ENCODE assay signal across 17 cellular contexts in the genomic region with DNA sequence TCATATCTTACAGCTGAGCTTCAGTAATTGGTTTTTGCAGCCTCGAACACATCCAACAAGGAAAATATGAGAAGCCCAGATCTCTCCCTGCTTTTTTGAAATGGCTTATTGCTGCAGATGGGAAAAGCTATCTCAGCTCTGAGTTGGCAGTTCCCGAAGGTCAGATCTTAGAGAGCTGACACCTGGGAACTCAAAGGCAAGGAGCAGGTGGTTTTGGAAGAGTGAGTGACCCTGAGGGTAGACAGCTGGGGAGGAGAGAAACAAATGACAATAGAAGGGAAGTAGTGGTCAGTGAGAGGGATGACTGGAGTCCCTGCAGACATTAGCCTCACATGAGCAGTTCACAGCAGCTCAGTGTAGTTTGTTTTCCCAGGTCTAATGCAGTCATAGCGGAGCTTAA.
"Had no signal": no experiment of that assay in that cellular context is flagged by ENCODE, and none has a peak within 500 bp of the region (broad histone marks: within the 10 kb centered on the region; RNA-seq: fewer than 3 reads in every experiment).

No MANE protein-coding gene starts in this region.

- H3K27ac Mint-ChIP-seq: activated B cell treated with CpG ODN at 0.5 μM for 24 hours; activated CD4-positive, alpha-beta T cell treated with anti-CD3 and anti-CD28 coated beads, Interleukin-2, amount 10 ng/mL, durations not matched to agents 24 days and 14 days; activated naive CD8-positive, alpha-beta T cell; memory B cell; natural killer cell treated with Interleukin-12 subunit alpha and Interleukin-12 subunit beta and Interleukin-15 and Interleukin-18, amount 100 ng/mL, for 72 hours; T-helper 17 cell had no signal

- ATAC-seq: left ventricle myocardium superior; natural killer cell treated with Interleukin-12 subunit alpha and Interleukin-12 subunit beta and Interleukin-15 and Interleukin-18, amount 100 ng/mL, for 72 hours; psoas muscle; T-helper 17 cell had no signal

- H3K27ac ChIP-seq: coronary artery, psoas muscle had no signal

- H3K36me3 Mint-ChIP-seq: activated naive CD8-positive, alpha-beta T cell; memory B cell; natural killer cell treated with Interleukin-12 subunit alpha and Interleukin-12 subunit beta and Interleukin-15 and Interleukin-18, amount 100 ng/mL, for 72 hours had no signal

- H3K4me3 ChIP-seq: coronary artery, psoas muscle had no signal

- H3K9me3 ChIP-seq: psoas muscle had no signal

- H3K4me3 Mint-ChIP-seq: activated B cell treated with CpG ODN at 0.5 μM for 24 hours; activated CD4-positive, alpha-beta T cell treated with anti-CD3 and anti-CD28 coated beads, Interleukin-2, amount 10 ng/mL, durations not matched to agents 24 days and 14 days; activated naive CD8-positive, alpha-beta T cell; memory B cell; natural killer cell treated with Interleukin-12 subunit alpha and Interleukin-12 subunit beta and Interleukin-15 and Interleukin-18, amount 100 ng/mL, for 72 hours; T-helper 17 cell had no signal

- H3K4me1 ChIP-seq: psoas muscle had no signal

- H3K9me3 Mint-ChIP-seq: activated B cell treated with CpG ODN at 0.5 μM for 24 hours; activated CD4-positive, alpha-beta T cell treated with anti-CD3 and anti-CD28 coated beads, Interleukin-2, amount 10 ng/mL, durations not matched to agents 24 days and 14 days; memory B cell; natural killer cell treated with Interleukin-12 subunit alpha and Interleukin-12 subunit beta and Interleukin-15 and Interleukin-18, amount 100 ng/mL, for 72 hours had no signal

- DNase-seq: activated B cell treated with CpG ODN at 0.5 μM for 24 hours; activated CD4-positive, alpha-beta T cell treated with anti-CD3 and anti-CD28 coated beads, Interleukin-2, amount 10 ng/mL, durations not matched to agents 24 days and 14 days; activated CD8-positive, alpha-beta memory T cell treated with anti-CD3 and anti-CD28 coated beads, Interleukin-2, amount 50 U/mL, for 48 hours; activated gamma-delta T cell treated with Interleukin-2 at 50 U/mL for 16 hours; amniotic stem cell; central memory CD4-positive, alpha-beta T cell; effector CD4-positive, alpha-beta T cell; foreskin fibroblast; hippocampal formation; left ventricle myocardium superior; psoas muscle; stimulated activated CD4-positive, alpha-beta T cell treated with anti-CD3 and anti-CD28 coated beads, Interleukin-1b, Interleukin-23, amount 100 ng/mL, for 48 hours; T-helper 17 cell had no signal

- H3K4me1 Mint-ChIP-seq: activated B cell treated with CpG ODN at 0.5 μM for 24 hours; activated CD4-positive, alpha-beta T cell treated with anti-CD3 and anti-CD28 coated beads, Interleukin-2, amount 10 ng/mL, durations not matched to agents 24 days and 14 days; memory B cell; T-helper 17 cell had no signal
